Comparison of ENCODE assay signal across 37 cellular contexts in genomic region chr5:51013036-51013435, GRCh38.
DNase-seq lines count a peak whose midpoint lies in the region; ATAC-seq, FAIRE-seq and TF ChIP-seq lines count a peak whose summit lies in the region.
"Had no signal": no experiment of that assay in that cellular context is flagged by ENCODE, and none has a peak within 500 bp of the region (broad histone marks: within the 10 kb centered on the region; RNA-seq: fewer than 3 reads in every experiment).

No MANE protein-coding gene starts in this region.

- no peak overlapping the region for H3K4me3 ChIP-seq in liver (ENCODE audit: low read depth in 1 of 3, low read length in 3 of 3)
- no peak overlapping the region for H3K4me3 ChIP-seq in HepG2 (replicated peaks in 1 of 3; ENCODE audit: insufficient read depth in 1 of 3, low read depth in 2 of 3, low read length in 3 of 3)
- H3K4me3 ChIP-seq in KMS-11 (IDR thresholded peaks at IDR 0.05; ENCODE audit: insufficient read depth, low read depth, low read length) = no peak overlapping the region
- H3K4me3 ChIP-seq in small intestine (ENCODE audit: low read depth in 1 of 2, low read length in 2 of 2) = no peak overlapping the region
- no peak overlapping the region for H3K4me3 ChIP-seq in heart left ventricle
- H3K4me3 ChIP-seq: A549; BLaER1; BLaER1 treated with 17β-estradiol and CSF1 and Interleukin-3, amounts not matched to agents 10 nM and 100 nM had no signal

- no peak for FAIRE-seq in HepG2 (lab: Jason Lieb, UNC)
- no peak for FAIRE-seq in small intestine (lab: Jason Lieb, UNC)
- FAIRE-seq: A204.1, A549, D721Med had no signal

- H3K4me1 ChIP-seq in liver (ENCODE audit: control insufficient read depth in 4 of 4, insufficient read depth in 4 of 4, low read length in 3 of 4) (peaks cover 0 to 3% (median 0%) of the 10 kb centered on the region in 4 donors), HepG2 (ENCODE audit: insufficient read depth, low read length) (no peaks in the 10 kb centered on the region), KMS-11 (ENCODE audit: low read depth, poor library complexity, severe bottlenecking) (peaks cover 39% of the 10 kb centered on the region), small intestine (ENCODE audit: control insufficient read depth in 2 of 2, insufficient read depth in 1 of 2, low read depth in 1 of 2, low read length in 1 of 2) (no peaks in the 10 kb centered on the region), heart left ventricle (no peaks in the 10 kb centered on the region)
- H3K4me1 ChIP-seq: A549; BLaER1; BLaER1 treated with 17β-estradiol and CSF1 and Interleukin-3, amounts not matched to agents 10 nM and 100 nM; Caco-2 had no signal

- CTCF ChIA-PET in HepG2 (lab: Yijun Ruan, JAX; ENCODE audit: low intra/inter-chr PET ratio, low total read pairs) = no interaction called here
- CTCF ChIA-PET in WTC11 (lab: Charles Lee) = no interaction called here

- H3K36me3 ChIP-seq in liver (ENCODE audit: control insufficient read depth in 4 of 4, insufficient read depth in 3 of 4, low read depth in 1 of 4, low read length in 3 of 4) (no peaks in the 10 kb centered on the region), HepG2 (replicated peaks in 1 of 2; ENCODE audit: control insufficient read depth in 1 of 2, insufficient read depth in 2 of 2, low read length in 2 of 2) (no peaks in the 10 kb centered on the region), KMS-11 (ENCODE audit: insufficient read depth) (no peaks in the 10 kb centered on the region), small intestine (ENCODE audit: control insufficient read depth in 2 of 2, insufficient read depth in 2 of 2, low read length in 2 of 2) (no peaks in the 10 kb centered on the region), heart left ventricle (no peaks in the 10 kb centered on the region)
- H3K36me3 ChIP-seq: BLaER1; BLaER1 treated with 17β-estradiol and CSF1 and Interleukin-3, amounts not matched to agents 10 nM and 100 nM had no signal

- no peaks in the 10 kb centered on the region for H3K36me3 Mint-ChIP-seq in WTC11
- H3K36me3 Mint-ChIP-seq in chondrocyte (ENCODE audit: low read depth) = no peaks in the 10 kb centered on the region
- H3K36me3 Mint-ChIP-seq: CD14-positive monocyte; CD4-positive, alpha-beta memory T cell; CD4-positive, CD25-positive, alpha-beta regulatory T cell; CD8-positive, alpha-beta memory T cell; CD8-positive, alpha-beta T cell had no signal

- POLR2A ChIA-PET in HepG2 (lab: Yijun Ruan, JAX) = no interaction called here
- POLR2A ChIA-PET in WTC11 (lab: Charles Lee) = no interaction called here

- H3K9ac ChIP-seq in liver (ENCODE audit: low read depth in 1 of 2, low read length in 2 of 2) (no peak overlapping the region), HepG2 (ENCODE audit: insufficient read depth, low read depth, low read length) (no peak overlapping the region), KMS-11 (no peak overlapping the region)
- H3K9ac ChIP-seq: BLaER1; BLaER1 treated with 17β-estradiol and CSF1 and Interleukin-3, amounts not matched to agents 10 nM and 100 nM had no signal

- H3K27me3 ChIP-seq in liver (ENCODE audit: control insufficient read depth in 4 of 4, insufficient read depth in 4 of 4, low read length in 3 of 4) (no peaks in the 10 kb centered on the region), HepG2 (ENCODE audit: control insufficient read depth in 1 of 2, insufficient read depth in 2 of 2, low read length in 2 of 2) (no peaks in the 10 kb centered on the region), KMS-11 (ENCODE audit: insufficient read depth, low read depth) (no peaks in the 10 kb centered on the region), small intestine (ENCODE audit: control insufficient read depth in 2 of 2, insufficient read depth in 2 of 2, low read length in 2 of 2) (no peaks in the 10 kb centered on the region), heart left ventricle (no peaks in the 10 kb centered on the region)
- H3K27me3 ChIP-seq: BE2C; BLaER1; BLaER1 treated with 17β-estradiol and CSF1 and Interleukin-3, amounts not matched to agents 10 nM and 100 nM had no signal

- H2AFZ ChIP-seq in HepG2 (ENCODE audit: low read length) = no peak overlapping the region
- H2AFZ ChIP-seq in KMS-11 (ENCODE audit: low read depth) = peak overlapping the region; percentile 39; the same call in 1 of the 2 replicates

- H3K4me1 Mint-ChIP-seq in WTC11 (no peaks in the 10 kb centered on the region), chondrocyte (ENCODE audit: low read depth) (no peaks in the 10 kb centered on the region)
- H3K4me1 Mint-ChIP-seq: B cell; CD14-positive monocyte; CD4-positive, alpha-beta memory T cell; CD4-positive, CD25-positive, alpha-beta regulatory T cell; CD8-positive, alpha-beta memory T cell had no signal

- WGBS in liver = 67% methylated on average over 2 of the region's 2 CpGs
- 16% methylated on average over 2 of the region's 2 CpGs for WGBS in HepG2 (ENCODE audit: low lambda C conversion rate)
- 45 to 65% (median 51%) methylated on average over 2 of the region's 2 CpGs for WGBS in small intestine, 3 donors
- WGBS in heart left ventricle, 4 donors = 81 to 88% (median 83%) methylated on average over 2 of the region's 2 CpGs

- H3K79me2 ChIP-seq in HepG2 (ENCODE audit: insufficient read depth, low read length) (no peaks in the 10 kb centered on the region), KMS-11 (ENCODE audit: insufficient read depth, low read depth) (no peaks in the 10 kb centered on the region)

- TF ChIP-seq EP300 in HepG2 (IDR thresholded peaks at IDR 0.05; ENCODE audit: low read depth in 2 of 2, low read length in 2 of 2) = no peak
- no peak for TF ChIP-seq EP300 in HepG2 (CRISPR knock-in tag; IDR thresholded peaks at IDR 0.05; ENCODE audit: borderline replicate concordance)

- BruUV-seq in HepG2 (replicated peaks; lab: Mats Ljungman, UMichigan) = no TSS peak

- in situ Hi-C loops in HepG2 (cut with HindIII; ENCODE audit: extremely low pct_ligation_motif_present, low pct_unique_long_range_greater_than_20kb) = no loop called here

- TF ChIP-seq RAD21 in liver (IDR thresholded peaks at IDR 0.05) (no peak), HepG2 (CRISPR knock-in tag; IDR thresholded peaks at IDR 0.05) (no peak)

- H3K4me2 ChIP-seq in HepG2 (ENCODE audit: low read depth, low read length) (no peak overlapping the region), KMS-11 (peak overlapping the region; percentile 17; the same call in 1 of the 2 replicates)
- H3K4me2 ChIP-seq: A549; BLaER1; BLaER1 treated with 17β-estradiol and CSF1 and Interleukin-3, amounts not matched to agents 10 nM and 100 nM had no signal

- no peak for TF ChIP-seq CTCF in liver (IDR thresholded peaks at IDR 0.05; ENCODE audit: low read depth, low read length, missing input control)
- no peak for TF ChIP-seq CTCF in HepG2 (CRISPR knock-in tag; IDR thresholded peaks at IDR 0.05)
- no peak for TF ChIP-seq CTCF in KMS-11 (conservative IDR thresholded peaks at IDR 0.05; ENCODE audit: low read depth, low read length)
- no peak for TF ChIP-seq CTCF in WTC11 (IDR thresholded peaks at IDR 0.05)
- TF ChIP-seq CTCF in heart left ventricle (IDR thresholded peaks at IDR 0.05) = no peak
- TF ChIP-seq CTCF in chondrocyte (IDR thresholded peaks at IDR 0.05) = no peak

- intact Hi-C loops in HepG2 (cut with micrococcal nuclease; ENCODE audit: unreplicated experiment) = no loop called here
- intact Hi-C loops in heart left ventricle (cut with DNase I) = no loop called here

- H4K20me1 ChIP-seq in HepG2 (ENCODE audit: insufficient read depth, low read length) (no peaks in the 10 kb centered on the region), KMS-11 (ENCODE audit: insufficient read depth) (no peaks in the 10 kb centered on the region)
- H4K20me1 ChIP-seq: BLaER1; BLaER1 treated with 17β-estradiol and CSF1 and Interleukin-3, amounts not matched to agents 10 nM and 100 nM had no signal

- no peak for DNase-seq in HepG2 (ENCODE audit: low spot score)
- DNase-seq in WTC11 (ENCODE audit: low spot score) = no peak
- DNase-seq in small intestine = peak; percentile 13
- no peak for DNase-seq in heart left ventricle
- DNase-seq in chondrocyte (ENCODE audit: low spot score) = no peak
- DNase-seq: 8988T; ACHN; AML-193; BE2C; C1 segment of cervical spinal cord; Caco-2; Calu3; CD4-positive, alpha-beta memory T cell; CD4-positive, alpha-beta T cell; CD4-positive, CD25-positive, alpha-beta regulatory T cell; CD8-positive, alpha-beta memory T cell; CD8-positive, alpha-beta T cell; COR-L47; DMS 273 treated with DMSO at 0.1 percent for 48 hours; DMS153; DMS53; DMS79; DMS79 treated with DMSO at 0.1 percent for 48 hours; DND-41; EL had no signal

- H3K27ac ChIP-seq in liver (ENCODE audit: low read depth in 1 of 2, low read length in 2 of 2) (no peak overlapping the region), HepG2 (ENCODE audit: extremely low read length, insufficient read depth, low read length) (no peak overlapping the region), KMS-11 (peak overlapping the region; percentile 19; the same call in 1 of the 2 replicates), small intestine (ENCODE audit: low read depth in 1 of 2, low read length in 1 of 2) (no peak overlapping the region), heart left ventricle (no peak overlapping the region)
- H3K27ac ChIP-seq: 22Rv1; A549; BLaER1; BLaER1 treated with 17β-estradiol and CSF1 and Interleukin-3, amounts not matched to agents 10 nM and 100 nM; C4-2B had no signal

- H3K27me3 Mint-ChIP-seq in WTC11 (ENCODE audit: low read depth) (no peaks in the 10 kb centered on the region), chondrocyte (ENCODE audit: low read depth) (peaks cover 2% of the 10 kb centered on the region)
- H3K27me3 Mint-ChIP-seq: B cell; CD4-positive, CD25-positive, alpha-beta regulatory T cell had no signal

- no peak overlapping the region for H3K27ac Mint-ChIP-seq in WTC11
- H3K27ac Mint-ChIP-seq in chondrocyte (ENCODE audit: unreplicated experiment) = no peak overlapping the region
- H3K27ac Mint-ChIP-seq: B cell; CD14-positive monocyte; CD4-positive, alpha-beta memory T cell; CD4-positive, alpha-beta T cell; CD4-positive, CD25-positive, alpha-beta regulatory T cell; CD8-positive, alpha-beta memory T cell; CD8-positive, alpha-beta T cell had no signal

- no peaks in the 10 kb centered on the region for H3K9me3 ChIP-seq in liver (ENCODE audit: control insufficient read depth in 4 of 4, low read length in 3 of 4)
- H3K9me3 ChIP-seq in HepG2 (ENCODE audit: low read length) = no peaks in the 10 kb centered on the region
- H3K9me3 ChIP-seq in small intestine (ENCODE audit: control insufficient read depth, low read depth) = no peaks in the 10 kb centered on the region
- no peaks in the 10 kb centered on the region for H3K9me3 ChIP-seq in heart left ventricle
- H3K9me3 ChIP-seq: A549; BE2C; BLaER1; BLaER1 treated with 17β-estradiol and CSF1 and Interleukin-3, amounts not matched to agents 10 nM and 100 nM; Caco-2 had no signal

- H3K9me3 Mint-ChIP-seq in WTC11 (no peaks in the 10 kb centered on the region), chondrocyte (ENCODE audit: low read depth) (no peaks in the 10 kb centered on the region)
- H3K9me3 Mint-ChIP-seq: CD4-positive, alpha-beta T cell; CD8-positive, alpha-beta T cell had no signal

- H3K4me3 Mint-ChIP-seq in WTC11 (no peak overlapping the region), chondrocyte (ENCODE audit: unreplicated experiment) (no peak overlapping the region)
- H3K4me3 Mint-ChIP-seq: B cell; CD14-positive monocyte; CD4-positive, alpha-beta memory T cell; CD4-positive, alpha-beta T cell; CD4-positive, CD25-positive, alpha-beta regulatory T cell; CD8-positive, alpha-beta memory T cell; CD8-positive, alpha-beta T cell had no signal

- no peak for ATAC-seq in HepG2
- no peak for ATAC-seq in WTC11
- no peak for ATAC-seq in heart left ventricle
- ATAC-seq in GM21717 (IDR thresholded peaks at IDR 0.05; ENCODE audit: unreplicated experiment) = no peak
- ATAC-seq: A549; CD8-positive, alpha-beta T cell had no signal

- no peak for TF ChIP-seq POLR2A in HepG2 (IDR thresholded peaks at IDR 0.05; ENCODE audit: insufficient read depth in 1 of 2, low read depth in 2 of 2, low read length in 2 of 2)
- TF ChIP-seq POLR2A in heart left ventricle (IDR thresholded peaks at IDR 0.05) = no peak
